Comparison of ENCODE assay signal across 13 cellular contexts in the genomic region with DNA sequence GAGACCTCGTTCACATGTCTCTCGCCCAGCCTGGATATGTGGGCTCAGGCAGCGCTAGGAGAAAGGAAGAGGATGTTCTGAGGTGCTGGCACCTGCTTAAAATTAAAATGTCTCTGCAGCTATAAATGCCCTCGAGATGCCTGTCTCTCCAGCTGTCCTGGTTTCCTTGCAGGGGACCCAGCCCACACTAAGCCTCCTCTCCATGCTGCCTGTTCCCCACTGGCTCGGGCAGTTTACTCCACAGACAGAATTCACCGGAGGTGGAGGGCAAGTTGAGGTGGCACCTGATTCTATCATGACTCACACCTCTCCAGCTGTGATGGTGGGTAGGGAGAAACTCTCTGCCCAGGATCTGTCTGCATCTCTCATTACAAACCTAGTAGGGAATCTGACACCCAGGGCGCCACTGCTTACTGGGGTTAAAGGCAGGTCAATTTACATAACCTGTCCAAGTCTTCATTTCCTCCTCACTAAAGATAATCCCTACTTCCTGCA.
DNase-seq lines count a peak whose midpoint lies in the region; ATAC-seq and TF ChIP-seq lines count a peak whose summit lies in the region.
"Had no signal": no experiment of that assay in that cellular context is flagged by ENCODE, and none has a peak within 500 bp of the region (broad histone marks: within the 10 kb centered on the region; RNA-seq: fewer than 3 reads in every experiment).

No MANE protein-coding gene starts in this region.

- H3K27me3 ChIP-seq in Karpas-422 (ENCODE audit: low read length) (no peaks in the 10 kb centered on the region), SJCRH30 (no peaks in the 10 kb centered on the region), tibial artery (no peaks in the 10 kb centered on the region)

- no peak overlapping the region for H3K9ac ChIP-seq in Karpas-422 (ENCODE audit: low read length)

- no peak overlapping the region for H3K27ac Mint-ChIP-seq in stimulated activated memory B cell treated with anti-CD40 and anti-IgM and Interleukin-4, amounts not matched to agents 10 μg/mL and 1 μg/mL and 100 μg/mL, for 72 hours
- H3K27ac Mint-ChIP-seq: activated T-cell treated with anti-CD3 and anti-CD28 coated beads, Interleukin-2, amount 50 U/mL, for 24 hours; CD4-positive, CD25-positive, alpha-beta regulatory T cell had no signal

- intact Hi-C loops in tibial artery (cut with DNase I; ENCODE audit: low total_unique reads): no loop called here

- peaks cover 1% of the 10 kb centered on the region for H3K4me1 Mint-ChIP-seq in stimulated activated memory B cell treated with anti-CD40 and anti-IgM and Interleukin-4, amounts not matched to agents 10 μg/mL and 1 μg/mL and 100 μg/mL, for 72 hours
- H3K4me1 Mint-ChIP-seq: CD4-positive, CD25-positive, alpha-beta regulatory T cell had no signal

- DNase-seq in DMS153 treated with DMSO at 0.1 percent for 48 hours (lab: John Stamatoyannopoulos, UW; ENCODE audit: unreplicated experiment): peak; percentile 12
- peak; percentile 45 for DNase-seq in Karpas-422
- peak; percentile 73 to 85 for DNase-seq in SJCRH30
- peak; percentile 51 for DNase-seq in kidney glomerular epithelial cell (lab: John Stamatoyannopoulos, UW)
- DNase-seq in tibial artery: no peak
- no peak for DNase-seq in KG1 (lab: John Stamatoyannopoulos, UW)
- no peak for DNase-seq in cerebellum (ENCODE audit: low spot score)
- DNase-seq: activated T-cell treated with anti-CD3 and anti-CD28 coated beads, Interleukin-2, amount 50 U/mL, for 24 hours; CD4-positive, CD25-positive, alpha-beta regulatory T cell; central memory CD4-positive, alpha-beta T cell had no signal

- ATAC-seq in stimulated activated memory B cell treated with anti-CD40 and anti-IgM and Interleukin-4, amounts not matched to agents 10 μg/mL and 1 μg/mL and 100 μg/mL, for 72 hours: no peak
- ATAC-seq: GM12878 had no signal

- H3K4me1 ChIP-seq in Karpas-422 (ENCODE audit: low read length): peaks cover 41% of the 10 kb centered on the region
- H3K4me1 ChIP-seq in SJCRH30: peaks cover 21% of the 10 kb centered on the region
- H3K4me1 ChIP-seq in tibial artery: peaks cover 0 to 3% (median under 1%) of the 10 kb centered on the region in 4 donors

- H3K4me2 ChIP-seq in Karpas-422 (ENCODE audit: low read depth, low read length, poor library complexity, severe bottlenecking): peak overlapping the region; percentile 34

- no peak overlapping the region for H3K4me3 Mint-ChIP-seq in stimulated activated memory B cell treated with anti-CD40 and anti-IgM and Interleukin-4, amounts not matched to agents 10 μg/mL and 1 μg/mL and 100 μg/mL, for 72 hours
- H3K4me3 Mint-ChIP-seq: activated T-cell treated with anti-CD3 and anti-CD28 coated beads, Interleukin-2, amount 50 U/mL, for 24 hours; CD4-positive, CD25-positive, alpha-beta regulatory T cell had no signal

- H2AFZ ChIP-seq in Karpas-422 (ENCODE audit: low read length): no peak overlapping the region

- H3K4me3 ChIP-seq in Karpas-422 (ENCODE audit: low read length) (no peak overlapping the region), SJCRH30 (no peak overlapping the region), tibial artery (no peak overlapping the region)
- H3K4me3 ChIP-seq: GM12878, skin epidermis had no signal

- H3K79me2 ChIP-seq in Karpas-422 (ENCODE audit: low read length): no peaks in the 10 kb centered on the region

- H3K9me3 ChIP-seq in Karpas-422 (ENCODE audit: low read length): no peaks in the 10 kb centered on the region
- no peaks in the 10 kb centered on the region for H3K9me3 ChIP-seq in SJCRH30 (replicated peaks)
- no peaks in the 10 kb centered on the region for H3K9me3 ChIP-seq in tibial artery

- no peaks in the 10 kb centered on the region for H3K36me3 Mint-ChIP-seq in stimulated activated memory B cell treated with anti-CD40 and anti-IgM and Interleukin-4, amounts not matched to agents 10 μg/mL and 1 μg/mL and 100 μg/mL, for 72 hours
- H3K36me3 Mint-ChIP-seq: CD4-positive, CD25-positive, alpha-beta regulatory T cell had no signal

- no peak overlapping the region for H3K27ac ChIP-seq in Karpas-422 (ENCODE audit: low read length)
- H3K27ac ChIP-seq in SJCRH30: no peak overlapping the region
- H3K27ac ChIP-seq in tibial artery: no peak overlapping the region
- H3K27ac ChIP-seq: skin epidermis had no signal

- TF ChIP-seq CTCF in tibial artery (IDR thresholded peaks at IDR 0.05): no peak

- no peaks in the 10 kb centered on the region for H3K36me3 ChIP-seq in Karpas-422 (ENCODE audit: insufficient read depth, low read length)
- no peaks in the 10 kb centered on the region for H3K36me3 ChIP-seq in SJCRH30
- H3K36me3 ChIP-seq in tibial artery: no peaks in the 10 kb centered on the region

- no peaks in the 10 kb centered on the region for H3K9me3 Mint-ChIP-seq in stimulated activated memory B cell treated with anti-CD40 and anti-IgM and Interleukin-4, amounts not matched to agents 10 μg/mL and 1 μg/mL and 100 μg/mL, for 72 hours
- H3K9me3 Mint-ChIP-seq: activated T-cell treated with anti-CD3 and anti-CD28 coated beads, Interleukin-2, amount 50 U/mL, for 24 hours had no signal

- H3K9me2 ChIP-seq in Karpas-422 (replicated peaks; ENCODE audit: insufficient read depth, low read length): no peaks in the 10 kb centered on the region

- H3K27me3 Mint-ChIP-seq in stimulated activated memory B cell treated with anti-CD40 and anti-IgM and Interleukin-4, amounts not matched to agents 10 μg/mL and 1 μg/mL and 100 μg/mL, for 72 hours: peaks cover 12% of the 10 kb centered on the region
- H3K27me3 Mint-ChIP-seq: activated T-cell treated with anti-CD3 and anti-CD28 coated beads, Interleukin-2, amount 50 U/mL, for 24 hours; CD4-positive, CD25-positive, alpha-beta regulatory T cell had no signal

- no peaks in the 10 kb centered on the region for H4K20me1 ChIP-seq in Karpas-422 (ENCODE audit: insufficient read depth, low read depth, low read length)

Comparison
In these comparisons a context has a peak if more than half of its experiments do, and no peak if none do; other contexts are left out.
1. DNase-seq: peak in DMS153 treated with DMSO at 0.1 percent for 48 hours (single experiment), Karpas-422 (single experiment), SJCRH30 (2 of 2) and kidney glomerular epithelial cell (single experiment); none in tibial artery (0 of 2), KG1 (single experiment) and cerebellum (single experiment).